Comparison of ENCODE assay signal across 1 cellular context in the genomic region with DNA sequence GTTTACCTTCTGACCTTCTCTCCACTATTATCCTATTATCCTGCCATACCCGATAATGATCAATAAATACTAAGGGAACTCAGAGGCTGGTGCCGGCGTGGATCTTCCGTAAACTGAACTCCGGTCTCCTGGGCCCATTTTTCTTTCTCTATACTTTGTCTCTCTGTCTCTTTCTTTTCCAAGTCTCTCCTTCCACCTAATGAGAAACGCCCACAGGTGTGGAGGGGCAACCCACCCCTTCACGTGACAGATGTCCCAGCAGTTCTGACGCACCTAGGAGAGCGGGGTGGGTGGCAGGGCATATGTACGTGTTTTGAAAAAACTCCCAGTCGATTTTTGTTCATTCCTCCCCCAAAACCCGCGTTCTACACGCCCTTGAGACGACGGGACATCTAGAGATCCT.
TF ChIP-seq lines count a peak whose summit lies in the region.

No MANE protein-coding gene starts in this region.

TF ChIP-seq in HepG2, 621 proteins besides CTCF, POLR2A, EP300 and RAD21:
- 0 out of 2 replicates have a peak, but pooled peaks have one; percentile 4 for TF ChIP-seq PAXIP1 (CRISPR knock-in tag; conservative IDR thresholded peaks at IDR 0.05)
